Comparison of ENCODE assay signal across 25 cellular contexts in genomic region chr1:41642922-41643321, GRCh38.
DNase-seq lines count a peak whose midpoint lies in the region; ATAC-seq and TF ChIP-seq lines count a peak whose summit lies in the region.
"Had no signal": no experiment of that assay in that cellular context is flagged by ENCODE, and none has a peak within 500 bp of the region (broad histone marks: within the 10 kb centered on the region; RNA-seq: fewer than 3 reads in every experiment).

No MANE protein-coding gene starts in this region.

- no peak overlapping the region for H3K9ac ChIP-seq in DND-41 (ENCODE audit: low read depth, low read length)
- H3K9ac ChIP-seq: GM23248, KMS-11 had no signal

- peaks cover 0 to 1% of the 10 kb centered on the region in 2 donors for H3K36me3 Mint-ChIP-seq in activated T-cell treated with anti-CD3 and anti-CD28 coated beads, Interleukin-2, amount 50 U/mL, for 72 hours (ENCODE audit: insufficient read depth in 2 of 2)
- H3K36me3 Mint-ChIP-seq in osteocyte (ENCODE audit: unreplicated experiment): no peaks in the 10 kb centered on the region
- H3K36me3 Mint-ChIP-seq: CD4-positive, alpha-beta memory T cell had no signal

- H3K9me3 Mint-ChIP-seq in activated T-cell treated with anti-CD3 and anti-CD28 coated beads, Interleukin-2, amount 50 U/mL, for 72 hours: no peaks in the 10 kb centered on the region
- H3K9me3 Mint-ChIP-seq in osteocyte (ENCODE audit: unreplicated experiment): no peaks in the 10 kb centered on the region
- H3K9me3 Mint-ChIP-seq: CD4-positive, alpha-beta memory T cell; H9 had no signal

- peak; percentile 5 for DNase-seq in activated T-cell treated with anti-CD3 and anti-CD28 coated beads, Interleukin-2, amount 50 U/mL, for 1 hour
- DNase-seq in activated T-cell treated with anti-CD3 and anti-CD28 coated beads, Interleukin-2, amount 50 U/mL, for 72 hours: no peak
- DNase-seq in DND-41 (no peak), OCI-LY7 (ENCODE audit: low spot score) (peak; percentile 19), mesenteric fat pad (ENCODE audit: low spot score) (peak; percentile 57), cortex of kidney (lab: John Stamatoyannopoulos, UW) (no peak), HPDE6-E6E7 (ENCODE audit: extremely low spot score) (no peak), osteocyte (ENCODE audit: extremely low spot score, unreplicated experiment) (no peak)
- DNase-seq: C1 segment of cervical spinal cord; CD4-positive, alpha-beta memory T cell; COR-L47; EL; GDM1; GM23248; H9; IMR-90; NCI-H1048; NCI-H1417; NCI-H1694; NCI-H2029 treated with DMSO at 0.1 percent for 48 hours; NCI-H2227 treated with DMSO at 0.1 percent for 48 hours; NCI-H526 treated with DMSO at 0.1 percent for 48 hours; SHP77 treated with DMSO at 0.1 percent for 48 hours had no signal

- no peak overlapping the region for H3K27ac Mint-ChIP-seq in activated T-cell treated with anti-CD3 and anti-CD28 coated beads, Interleukin-2, amount 50 U/mL, for 72 hours
- H3K27ac Mint-ChIP-seq in osteocyte (ENCODE audit: unreplicated experiment): no peak overlapping the region
- H3K27ac Mint-ChIP-seq: CD4-positive, alpha-beta memory T cell; H9 had no signal

- H3K4me2 ChIP-seq in DND-41 (ENCODE audit: insufficient read depth, low read length): no peak overlapping the region
- no peak overlapping the region for H3K4me2 ChIP-seq in OCI-LY7 (ENCODE audit: low read length)
- H3K4me2 ChIP-seq: KMS-11 had no signal

- POLR2A ChIA-PET in OCI-LY7 (lab: Charles Lee): interaction anchor here (0.6 kb wide), 1 partner anchor 406 kb away, joined by 3 read pairs; no protein-coding TSS in a partner anchor

- TF ChIP-seq CTCF in DND-41 (IDR thresholded peaks at IDR 0.05; ENCODE audit: borderline replicate concordance, extremely low read depth, low read length, poor library complexity, severe bottlenecking): no peak
- peak; percentile 36; the same call in 1 of the 2 replicates for TF ChIP-seq CTCF in OCI-LY7 (conservative IDR thresholded peaks at IDR 0.05; ENCODE audit: low read length)
- no peak for TF ChIP-seq CTCF in osteocyte (IDR thresholded peaks at IDR 0.05)

- BruUV-seq in OCI-LY7 (replicated peaks; lab: Mats Ljungman, UMichigan): no TSS peak

- H2AFZ ChIP-seq in DND-41 (ENCODE audit: low read depth, low read length): no peak overlapping the region
- no peak overlapping the region for H2AFZ ChIP-seq in OCI-LY7 (ENCODE audit: low read length)
- H2AFZ ChIP-seq: GM23248 had no signal

- H3K4me1 ChIP-seq in DND-41 (ENCODE audit: insufficient read depth, low read length) (peaks cover 56% of the 10 kb centered on the region), OCI-LY7 (ENCODE audit: insufficient read depth, low read length, poor library complexity, severe bottlenecking) (peaks cover 25% of the 10 kb centered on the region)

- H3K4me3 ChIP-seq in DND-41 (ENCODE audit: low read depth in 1 of 2, low read length in 2 of 2) (no peak overlapping the region), OCI-LY7 (ENCODE audit: low read depth, low read length, poor library complexity, severe bottlenecking) (no peak overlapping the region)
- H3K4me3 ChIP-seq: GM23248 had no signal

- CTCF ChIA-PET in OCI-LY7 (lab: Charles Lee; ENCODE audit: unreplicated experiment): interaction anchor here (0.6 kb wide), 1 partner anchor 616 kb away, joined by 5 read pairs; no protein-coding TSS in a partner anchor

- no peaks in the 10 kb centered on the region for H3K27me3 ChIP-seq in DND-41 (ENCODE audit: insufficient read depth, low read length, poor library complexity)

- H3K4me1 Mint-ChIP-seq in activated T-cell treated with anti-CD3 and anti-CD28 coated beads, Interleukin-2, amount 50 U/mL, for 72 hours (ENCODE audit: low read depth): peaks cover 12% of the 10 kb centered on the region
- peaks cover 12% of the 10 kb centered on the region for H3K4me1 Mint-ChIP-seq in osteocyte (ENCODE audit: unreplicated experiment)

- H3K27me3 Mint-ChIP-seq in activated T-cell treated with anti-CD3 and anti-CD28 coated beads, Interleukin-2, amount 50 U/mL, for 72 hours (ENCODE audit: low read depth): no peaks in the 10 kb centered on the region
- H3K27me3 Mint-ChIP-seq in osteocyte (ENCODE audit: unreplicated experiment): no peaks in the 10 kb centered on the region
- H3K27me3 Mint-ChIP-seq: CD4-positive, alpha-beta memory T cell had no signal

- intact Hi-C loops in OCI-LY7 (cut with micrococcal nuclease; ENCODE audit: unreplicated experiment): no loop called here

- H3K4me3 Mint-ChIP-seq in activated T-cell treated with anti-CD3 and anti-CD28 coated beads, Interleukin-2, amount 50 U/mL, for 72 hours: no peak overlapping the region
- no peak overlapping the region for H3K4me3 Mint-ChIP-seq in osteocyte (ENCODE audit: unreplicated experiment)
- H3K4me3 Mint-ChIP-seq: CD4-positive, alpha-beta memory T cell; H9 had no signal

- H3K36me3 ChIP-seq in DND-41 (ENCODE audit: insufficient read depth, low read length) (peaks cover 69% of the 10 kb centered on the region), OCI-LY7 (ENCODE audit: insufficient read depth, low read length) (no peaks in the 10 kb centered on the region)

- H3K79me2 ChIP-seq in DND-41 (ENCODE audit: insufficient read depth, low read length) (peaks cover 100% of the 10 kb centered on the region), OCI-LY7 (ENCODE audit: insufficient read depth, low read depth, low read length) (no peaks in the 10 kb centered on the region)

- no peaks in the 10 kb centered on the region for H3K9me2 ChIP-seq in OCI-LY7 (ENCODE audit: insufficient read depth, low read length)

- H4K20me1 ChIP-seq in DND-41 (ENCODE audit: insufficient read depth, low read length): peaks cover 95% of the 10 kb centered on the region
- H4K20me1 ChIP-seq in OCI-LY7 (ENCODE audit: insufficient read depth, low read length): no peaks in the 10 kb centered on the region

- H3K27ac ChIP-seq in DND-41 (ENCODE audit: low read length) (peak overlapping the region; percentile 44; the same call in 1 of the 2 replicates), OCI-LY7 (ENCODE audit: low read depth, low read length, poor library complexity, severe bottlenecking) (no peak overlapping the region)
- H3K27ac ChIP-seq: GM23248, KMS-11 had no signal

- H3K9me3 ChIP-seq in DND-41 (ENCODE audit: insufficient read depth, low read length, severe bottlenecking): no peaks in the 10 kb centered on the region
- no peaks in the 10 kb centered on the region for H3K9me3 ChIP-seq in OCI-LY7 (ENCODE audit: low read length)

- no peak for ATAC-seq in activated T-cell treated with anti-CD3 and anti-CD28 coated beads, Interleukin-2, amount 50 U/mL, for 72 hours (replicated peaks in 1 of 2)
- ATAC-seq in DND-41 (ENCODE audit: insufficient read depth, low read depth): no peak
- ATAC-seq: Panc1 had no signal

Comparison
In these comparisons a context has a peak if more than half of its experiments do, and no peak if none do; other contexts are left out.
1. DNase-seq: peak in activated T-cell treated with anti-CD3 and anti-CD28 coated beads, Interleukin-2, amount 50 U/mL, for 1 hour (single experiment), OCI-LY7 (single experiment) and mesenteric fat pad (single experiment); none in activated T-cell treated with anti-CD3 and anti-CD28 coated beads, Interleukin-2, amount 50 U/mL, for 72 hours (0 of 2), DND-41 (single experiment), cortex of kidney (single experiment), HPDE6-E6E7 (single experiment) and osteocyte (single experiment).